22 cellular contexts compared by ENCODE assay signal in the genomic region with DNA sequence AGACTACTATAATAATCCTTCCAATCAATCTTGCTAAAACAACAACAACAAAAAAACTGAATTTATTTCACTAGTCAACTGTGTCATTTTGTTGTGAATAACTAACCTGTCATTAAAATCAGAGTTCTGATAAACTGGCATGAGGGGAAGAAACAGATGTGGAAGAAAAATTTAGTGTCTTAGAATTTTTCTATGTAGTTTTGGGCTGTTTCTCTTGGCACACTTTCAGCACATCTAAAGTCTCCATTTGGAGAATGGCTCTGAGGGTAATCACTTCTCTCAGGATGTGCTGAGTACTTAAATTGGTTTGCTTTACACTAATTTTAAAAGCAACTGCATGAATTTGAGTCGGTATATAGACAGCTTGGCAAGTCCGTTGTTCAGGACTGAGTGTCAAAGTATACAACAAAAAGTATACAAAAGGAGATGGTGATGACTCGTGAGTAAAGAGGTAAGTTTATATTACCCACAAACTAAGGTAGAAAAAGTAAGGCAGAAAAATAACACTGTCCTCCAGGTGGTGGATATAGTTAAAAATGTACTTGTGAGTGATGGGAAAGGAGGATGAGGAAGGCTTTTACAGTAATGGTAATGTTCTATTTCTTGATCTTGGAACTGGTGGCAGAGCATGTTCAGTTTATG.
"Had no signal": no experiment of that assay in that cellular context is flagged by ENCODE, and none has a peak within 500 bp of the region (broad histone marks: within the 10 kb centered on the region; RNA-seq: fewer than 3 reads in every experiment).

No MANE protein-coding gene starts in this region.

- H3K27me3 ChIP-seq: gastrocnemius medialis, neutrophil, pancreas, SJSA1, thyroid gland, upper lobe of right lung had no signal

- H3K27ac Mint-ChIP-seq: activated CD8-positive, alpha-beta T cell treated with anti-CD3 and anti-CD28 coated beads, Interleukin-2, amount 10 ng/mL, durations not matched to agents 7 days and 5 days; activated naive CD8-positive, alpha-beta T cell treated with anti-CD3 and anti-CD28 coated beads, Interleukin-2, amount 10 ng/mL, durations not matched to agents 7 days and 5 days; dendritic cell treated with granulocyte-macrophage colony-stimulating factor and Interleukin-4, amounts not matched to agents 40 ng/mL and 50 ng/mL, for 4 days; WTC11 had no signal

- H3K4me1 ChIP-seq: pancreas, upper lobe of right lung had no signal

- H3K9me3 Mint-ChIP-seq: activated naive CD8-positive, alpha-beta T cell treated with anti-CD3 and anti-CD28 coated beads, Interleukin-2, amount 10 ng/mL, durations not matched to agents 7 days and 5 days; dendritic cell treated with granulocyte-macrophage colony-stimulating factor and Interleukin-4, amounts not matched to agents 40 ng/mL and 50 ng/mL, for 4 days; natural killer cell treated with Interleukin-12 subunit alpha and Interleukin-12 subunit beta and Interleukin-15 and Interleukin-18, amount 100 ng/mL, for 72 hours; stimulated activated naive CD8-positive, alpha-beta T cell treated with anti-CD3 and anti-CD28 coated beads, Interleukin-15, Interleukin-2, amounts not matched to agents 100 ng/mL and 50 ng/mL, for 24 hours; WTC11 had no signal

- H3K4me3 ChIP-seq: gastrocnemius medialis, pancreas, SJSA1, thyroid gland, upper lobe of right lung had no signal

- ATAC-seq: activated CD8-positive, alpha-beta T cell treated with anti-CD3 and anti-CD28 coated beads, Interleukin-2, amount 10 ng/mL, durations not matched to agents 7 days and 5 days; esophagus mucosa; gastrocnemius medialis; left cardiac atrium; natural killer cell treated with Interleukin-12 subunit alpha and Interleukin-12 subunit beta and Interleukin-15 and Interleukin-18, amount 100 ng/mL, for 72 hours; pancreas; right cardiac atrium; upper lobe of right lung; WTC11 had no signal

- H3K4me3 Mint-ChIP-seq: activated CD8-positive, alpha-beta T cell treated with anti-CD3 and anti-CD28 coated beads, Interleukin-2, amount 10 ng/mL, durations not matched to agents 7 days and 5 days; activated naive CD8-positive, alpha-beta T cell treated with anti-CD3 and anti-CD28 coated beads, Interleukin-2, amount 10 ng/mL, durations not matched to agents 7 days and 5 days; dendritic cell treated with granulocyte-macrophage colony-stimulating factor and Interleukin-4, amounts not matched to agents 40 ng/mL and 50 ng/mL, for 4 days; natural killer cell treated with Interleukin-12 subunit alpha and Interleukin-12 subunit beta and Interleukin-15 and Interleukin-18, amount 100 ng/mL, for 72 hours; stimulated activated naive CD8-positive, alpha-beta T cell treated with anti-CD3 and anti-CD28 coated beads, Interleukin-15, Interleukin-2, amounts not matched to agents 100 ng/mL and 50 ng/mL, for 24 hours; WTC11 had no signal

- H3K27ac ChIP-seq: gastrocnemius medialis, neutrophil, pancreas, thyroid gland, upper lobe of right lung had no signal

- DNase-seq: activated CD8-positive, alpha-beta T cell treated with anti-CD3 and anti-CD28 coated beads, Interleukin-2, amount 10 ng/mL, durations not matched to agents 7 days and 5 days; activated gamma-delta T cell treated with Interleukin-2 at 50 U/mL for 16 hours; activated naive CD8-positive, alpha-beta T cell treated with anti-CD3 and anti-CD28 coated beads, Interleukin-2, amount 10 ng/mL, durations not matched to agents 7 days and 5 days; amniotic stem cell; effector CD4-positive, alpha-beta T cell; gastrocnemius medialis; left cardiac atrium; pancreas; stimulated activated CD4-positive, alpha-beta T cell treated with anti-CD3 and anti-CD28 coated beads, Interleukin-12 subunit alpha, Interleukin-12 subunit beta, amount 100 ng/mL, for 4 hours; stimulated activated CD4-positive, alpha-beta T cell treated with anti-CD3 and anti-CD28 coated beads, Interleukin-4, amount 100 ng/mL, for 4 hours; substantia nigra; T1000; thyroid gland; upper lobe of right lung had no signal

- H3K9me3 ChIP-seq: gastrocnemius medialis, neutrophil, pancreas, SJSA1, thyroid gland, upper lobe of right lung had no signal

- H3K27me3 Mint-ChIP-seq: activated naive CD8-positive, alpha-beta T cell treated with anti-CD3 and anti-CD28 coated beads, Interleukin-2, amount 10 ng/mL, durations not matched to agents 7 days and 5 days; dendritic cell treated with granulocyte-macrophage colony-stimulating factor and Interleukin-4, amounts not matched to agents 40 ng/mL and 50 ng/mL, for 4 days; natural killer cell treated with Interleukin-12 subunit alpha and Interleukin-12 subunit beta and Interleukin-15 and Interleukin-18, amount 100 ng/mL, for 72 hours; stimulated activated naive CD8-positive, alpha-beta T cell treated with anti-CD3 and anti-CD28 coated beads, Interleukin-15, Interleukin-2, amounts not matched to agents 100 ng/mL and 50 ng/mL, for 24 hours had no signal
